In the genomic region with DNA sequence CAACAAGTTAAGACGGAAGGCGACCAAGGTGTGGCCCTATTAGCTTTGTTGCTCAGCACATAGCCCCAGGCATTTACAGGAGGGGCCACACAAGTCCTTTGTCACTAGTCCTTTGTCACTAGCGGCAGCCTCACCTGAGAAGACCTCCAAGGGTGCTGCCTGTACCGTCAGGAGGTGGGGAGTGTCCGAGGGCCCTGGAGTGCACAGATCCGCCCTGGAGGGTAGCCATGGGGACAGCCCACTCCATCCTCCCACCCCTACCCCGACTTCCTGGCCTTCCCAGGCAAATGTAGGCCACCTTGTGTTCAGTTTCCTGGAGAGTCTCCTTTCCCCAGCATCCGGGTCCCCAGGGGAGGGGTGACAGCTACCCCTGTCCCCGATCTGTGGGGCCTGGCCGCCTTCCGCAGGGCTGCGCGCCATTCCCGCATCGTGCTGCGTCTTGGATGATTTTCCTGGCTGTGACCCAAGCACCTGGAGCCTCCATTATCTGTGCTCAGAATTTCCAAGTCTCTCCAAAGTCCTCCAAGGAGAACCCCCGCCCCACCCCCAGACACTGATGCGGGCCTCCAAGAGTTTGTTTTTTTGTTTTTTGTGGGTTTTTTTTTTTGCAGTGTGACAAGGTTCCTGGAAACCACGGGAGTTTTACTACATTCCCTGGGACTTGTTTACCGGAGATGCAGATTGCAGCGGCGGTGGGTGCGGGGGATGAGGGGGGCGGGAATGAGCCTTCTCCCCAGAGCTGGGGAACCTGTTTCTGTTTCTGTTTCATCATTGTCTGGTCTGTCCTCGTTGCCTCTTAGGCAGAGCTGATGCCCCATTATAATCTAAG, we compare ENCODE assay signal across 9 cellular contexts. TPM values are rescaled to one million over a fixed set of nuclear protein-coding genes. Genes with fewer than 3 reads are reported as not detected.
DNase-seq lines count a peak whose midpoint lies in the region; ATAC-seq and TF ChIP-seq lines count a peak whose summit lies in the region.
"Had no signal": no experiment of that assay in that cellular context is flagged by ENCODE, and none has a peak within 500 bp of the region (broad histone marks: within the 10 kb centered on the region; RNA-seq: fewer than 3 reads in every experiment).

No MANE protein-coding gene starts in this region.

- H3K4me1 Mint-ChIP-seq in activated CD8-positive, alpha-beta T cell treated with anti-CD3 and anti-CD28 coated beads for 36 hours (ENCODE audit: low read depth): peaks cover 25% of the 10 kb centered on the region
- H3K4me1 Mint-ChIP-seq in activated CD8-positive, alpha-beta T cell treated with anti-CD3 and anti-CD28 coated beads, Interleukin-2, amount 10 ng/mL, durations not matched to agents 7 days and 5 days (ENCODE audit: low read depth): peaks cover 37% of the 10 kb centered on the region
- peaks cover 35% of the 10 kb centered on the region for H3K4me1 Mint-ChIP-seq in activated T-helper 2 cell treated with anti-CD3 and anti-CD28 coated beads, Interferon-gamma antibody, Interleukin-2, Interleukin-4, amounts not matched to agents 10 μg/mL and 5 μg/mL and 100 μg/mL, durations not matched to agents 14 hours and 24 hours and 36 hours (ENCODE audit: low read depth)

- peak overlapping the region; percentile 78 for H3K27ac ChIP-seq in layer of hippocampus (ENCODE audit: low read depth, low read length)
- H3K27ac ChIP-seq in temporal lobe (ENCODE audit: low read depth, low read length): peak overlapping the region; percentile 63

- ATAC-seq in activated CD8-positive, alpha-beta T cell treated with anti-CD3 and anti-CD28 coated beads for 36 hours: peak; percentile 62
- no peak for ATAC-seq in activated CD8-positive, alpha-beta T cell treated with anti-CD3 and anti-CD28 coated beads, Interleukin-2, amount 10 ng/mL, durations not matched to agents 7 days and 5 days
- no peak for ATAC-seq in HG02981 (IDR thresholded peaks at IDR 0.05; ENCODE audit: unreplicated experiment)
- no peak for ATAC-seq in GM18498 (IDR thresholded peaks at IDR 0.05; ENCODE audit: unreplicated experiment)
- no peak for ATAC-seq in GM21367 (IDR thresholded peaks at IDR 0.05; ENCODE audit: unreplicated experiment)

- intact Hi-C loops in activated CD8-positive, alpha-beta T cell treated with anti-CD3 and anti-CD28 coated beads for 36 hours (cut with micrococcal nuclease): no loop called here
- intact Hi-C loops in activated T-helper 2 cell treated with anti-CD3 and anti-CD28 coated beads, Interferon-gamma antibody, Interleukin-2, Interleukin-4, amounts not matched to agents 10 μg/mL and 5 μg/mL and 100 μg/mL, durations not matched to agents 14 hours and 24 hours and 36 hours (cut with micrococcal nuclease): no loop called here

- H3K36me3 Mint-ChIP-seq in activated CD8-positive, alpha-beta T cell treated with anti-CD3 and anti-CD28 coated beads for 36 hours (ENCODE audit: low read depth): no peaks in the 10 kb centered on the region
- no peaks in the 10 kb centered on the region for H3K36me3 Mint-ChIP-seq in activated CD8-positive, alpha-beta T cell treated with anti-CD3 and anti-CD28 coated beads, Interleukin-2, amount 10 ng/mL, durations not matched to agents 7 days and 5 days (ENCODE audit: low read depth)
- H3K36me3 Mint-ChIP-seq in activated T-helper 2 cell treated with anti-CD3 and anti-CD28 coated beads, Interferon-gamma antibody, Interleukin-2, Interleukin-4, amounts not matched to agents 10 μg/mL and 5 μg/mL and 100 μg/mL, durations not matched to agents 14 hours and 24 hours and 36 hours (ENCODE audit: low read depth): no peaks in the 10 kb centered on the region

- POLR2A ChIA-PET in activated CD8-positive, alpha-beta T cell treated with anti-CD3 and anti-CD28 coated beads for 36 hours (lab: Charles Lee): interaction anchor here (0.7 to 2.4 kb wide), 3 partner anchors 8 to 87 kb away, joined by 3 to 18 read pairs (median 3); a partner anchor contains a TSS
- POLR2A ChIA-PET in activated CD8-positive, alpha-beta T cell treated with anti-CD3 and anti-CD28 coated beads, Interleukin-2, amount 10 ng/mL, durations not matched to agents 7 days and 5 days (lab: Charles Lee): no interaction called here

- no peaks in the 10 kb centered on the region for H3K27me3 ChIP-seq in layer of hippocampus (ENCODE audit: control insufficient read depth, insufficient read depth, low read length)

- H3K27me3 Mint-ChIP-seq in activated CD8-positive, alpha-beta T cell treated with anti-CD3 and anti-CD28 coated beads for 36 hours: no peaks in the 10 kb centered on the region
- no peaks in the 10 kb centered on the region for H3K27me3 Mint-ChIP-seq in activated CD8-positive, alpha-beta T cell treated with anti-CD3 and anti-CD28 coated beads, Interleukin-2, amount 10 ng/mL, durations not matched to agents 7 days and 5 days (ENCODE audit: low read depth)
- no peaks in the 10 kb centered on the region for H3K27me3 Mint-ChIP-seq in activated T-helper 2 cell treated with anti-CD3 and anti-CD28 coated beads, Interferon-gamma antibody, Interleukin-2, Interleukin-4, amounts not matched to agents 10 μg/mL and 5 μg/mL and 100 μg/mL, durations not matched to agents 14 hours and 24 hours and 36 hours (ENCODE audit: low read depth)

- CTCF ChIA-PET in activated CD8-positive, alpha-beta T cell treated with anti-CD3 and anti-CD28 coated beads for 36 hours (lab: Charles Lee): interaction anchor here (0.6 to 2.4 kb wide), 4 partner anchors 8 to 94 kb away, joined by 3 to 6 read pairs (median 4); no protein-coding TSS in a partner anchor
- CTCF ChIA-PET in activated CD8-positive, alpha-beta T cell treated with anti-CD3 and anti-CD28 coated beads, Interleukin-2, amount 10 ng/mL, durations not matched to agents 7 days and 5 days (lab: Charles Lee): interaction anchor here (1.0 to 2.3 kb wide), 6 partner anchors 12 to 93 kb away, joined by 3 to 8 read pairs (median 6); no protein-coding TSS in a partner anchor

- peak overlapping the region; percentile 3 for H3K27ac Mint-ChIP-seq in activated CD8-positive, alpha-beta T cell treated with anti-CD3 and anti-CD28 coated beads for 36 hours
- H3K27ac Mint-ChIP-seq in activated CD8-positive, alpha-beta T cell treated with anti-CD3 and anti-CD28 coated beads, Interleukin-2, amount 10 ng/mL, durations not matched to agents 7 days and 5 days: no peak overlapping the region
- peak overlapping the region; percentile 75 for H3K27ac Mint-ChIP-seq in activated T-helper 2 cell treated with anti-CD3 and anti-CD28 coated beads, Interferon-gamma antibody, Interleukin-2, Interleukin-4, amounts not matched to agents 10 μg/mL and 5 μg/mL and 100 μg/mL, durations not matched to agents 14 hours and 24 hours and 36 hours

- DNase-seq in activated CD8-positive, alpha-beta T cell treated with anti-CD3 and anti-CD28 coated beads for 36 hours: no peak
- no peak for DNase-seq in activated CD8-positive, alpha-beta T cell treated with anti-CD3 and anti-CD28 coated beads, Interleukin-2, amount 10 ng/mL, durations not matched to agents 7 days and 5 days
- DNase-seq in activated T-helper 2 cell treated with anti-CD3 and anti-CD28 coated beads, Interferon-gamma antibody, Interleukin-2, Interleukin-4, amounts not matched to agents 10 μg/mL and 5 μg/mL and 100 μg/mL, durations not matched to agents 14 hours and 24 hours and 36 hours (ENCODE audit: low spot score): no peak
- DNase-seq: glutamatergic neuron had no signal

- no peak for TF ChIP-seq CTCF in activated CD8-positive, alpha-beta T cell treated with anti-CD3 and anti-CD28 coated beads for 36 hours (IDR thresholded peaks at IDR 0.05)

- H3K4me3 Mint-ChIP-seq in activated CD8-positive, alpha-beta T cell treated with anti-CD3 and anti-CD28 coated beads for 36 hours: no peak overlapping the region
- H3K4me3 Mint-ChIP-seq in activated CD8-positive, alpha-beta T cell treated with anti-CD3 and anti-CD28 coated beads, Interleukin-2, amount 10 ng/mL, durations not matched to agents 7 days and 5 days: no peak overlapping the region
- no peak overlapping the region for H3K4me3 Mint-ChIP-seq in activated T-helper 2 cell treated with anti-CD3 and anti-CD28 coated beads, Interferon-gamma antibody, Interleukin-2, Interleukin-4, amounts not matched to agents 10 μg/mL and 5 μg/mL and 100 μg/mL, durations not matched to agents 14 hours and 24 hours and 36 hours (ENCODE audit: low read depth)

- H3K9me3 Mint-ChIP-seq in activated CD8-positive, alpha-beta T cell treated with anti-CD3 and anti-CD28 coated beads for 36 hours: no peaks in the 10 kb centered on the region
- H3K9me3 Mint-ChIP-seq in activated CD8-positive, alpha-beta T cell treated with anti-CD3 and anti-CD28 coated beads, Interleukin-2, amount 10 ng/mL, durations not matched to agents 7 days and 5 days (ENCODE audit: insufficient read depth): no peaks in the 10 kb centered on the region
- H3K9me3 Mint-ChIP-seq in activated T-helper 2 cell treated with anti-CD3 and anti-CD28 coated beads, Interferon-gamma antibody, Interleukin-2, Interleukin-4, amounts not matched to agents 10 μg/mL and 5 μg/mL and 100 μg/mL, durations not matched to agents 14 hours and 24 hours and 36 hours: no peaks in the 10 kb centered on the region

RNA-seq across cellular contexts. Expression of a gene that starts 28.6 kb away (rescaled TPM):
- total RNA-seq in activated CD8-positive, alpha-beta T cell treated with anti-CD3 and anti-CD28 coated beads for 36 hours: not detected
- not detected for total RNA-seq in activated CD8-positive, alpha-beta T cell treated with anti-CD3 and anti-CD28 coated beads, Interleukin-2, amount 10 ng/mL, durations not matched to agents 7 days and 5 days
- total RNA-seq in activated T-helper 2 cell treated with anti-CD3 and anti-CD28 coated beads, Interferon-gamma antibody, Interleukin-2, Interleukin-4, amounts not matched to agents 10 μg/mL and 5 μg/mL and 100 μg/mL, durations not matched to agents 14 hours and 24 hours and 36 hours: not detected in 2 replicates
- not detected for total RNA-seq in temporal lobe
